ENCODE assay signal across 22 cellular contexts in genomic region chr15:63884953-63885352, GRCh38. TPM values are rescaled to one million over a fixed set of nuclear protein-coding genes. Genes with fewer than 3 reads are reported as not detected.
DNase-seq lines count a peak whose midpoint lies in the region; ATAC-seq, FAIRE-seq and TF ChIP-seq lines count a peak whose summit lies in the region.
"Had no signal": no experiment of that assay in that cellular context is flagged by ENCODE, and none has a peak within 500 bp of the region (broad histone marks: within the 10 kb centered on the region; RNA-seq: fewer than 3 reads in every experiment).

No MANE protein-coding gene starts in this region.

- H3K4me1 ChIP-seq in HEK293 (ENCODE audit: control insufficient read depth, insufficient read depth, low read length): no peaks in the 10 kb centered on the region
- H3K4me1 ChIP-seq in H1 (replicated peaks in 1 of 4; ENCODE audit: control insufficient read depth in 3 of 4, insufficient read depth in 4 of 4, low read length in 3 of 4): peaks cover 0 to 3% (median 3%) of the 10 kb centered on the region in 4 experiments; a peak in 4 of 7 replicates
- H3K4me1 ChIP-seq in neuronal stem cell (ENCODE audit: control insufficient read depth in 2 of 2, insufficient read depth in 1 of 2, low read depth in 1 of 2, low read length in 2 of 2): peaks cover 3 to 5% of the 10 kb centered on the region in 2 donors
- peaks cover 51 to 54% (median 52%) of the 10 kb centered on the region in 3 donors for H3K4me1 ChIP-seq in skeletal muscle tissue (ENCODE audit: control insufficient read depth in 3 of 3, insufficient read depth in 3 of 3, low read length in 3 of 3)
- H3K4me1 ChIP-seq: HAP-1 had no signal

- H2BK5ac ChIP-seq in H1 (ENCODE audit: low read depth, low read length) (no peak overlapping the region), neuronal stem cell (ENCODE audit: low read length) (no peak overlapping the region)

- TF ChIP-seq POLR2A in H1 (IDR thresholded peaks at IDR 0.05; ENCODE audit: control extremely low read depth in 1 of 2, low read depth in 2 of 2, low read length in 2 of 2): no peak

- no peak overlapping the region for H3K4ac ChIP-seq in H1 (replicated peaks; ENCODE audit: insufficient read length, low read depth, low read length)
- H3K4ac ChIP-seq in neuronal stem cell (ENCODE audit: low read length): no peak overlapping the region

- no peak for TF ChIP-seq RAD21 in H1 (IDR thresholded peaks at IDR 0.05 in 1 of 2, conservative IDR thresholded peaks at IDR 0.05 in 1 of 2; ENCODE audit: low read depth in 2 of 2, low read length in 2 of 2)

- no peaks in the 10 kb centered on the region for H4K20me1 ChIP-seq in H1 (replicated peaks in 1 of 2; ENCODE audit: control insufficient read depth in 1 of 2, insufficient read depth in 2 of 2, low read length in 2 of 2)

- no peak overlapping the region for H3K18ac ChIP-seq in H1 (ENCODE audit: extremely low read depth, low read length)
- H3K18ac ChIP-seq in neuronal stem cell (ENCODE audit: low read length): peak overlapping the region; percentile 72

- no peaks in the 10 kb centered on the region for H3K79me1 ChIP-seq in H1 (ENCODE audit: low read depth, low read length)
- no peaks in the 10 kb centered on the region for H3K79me1 ChIP-seq in neuronal stem cell (ENCODE audit: low read depth, low read length)

- H3K4me3 ChIP-seq in HEK293 (ENCODE audit: low read depth, low read length): no peak overlapping the region
- no peak overlapping the region for H3K4me3 ChIP-seq in H1 (ENCODE audit: extremely low read depth in 1 of 4, insufficient read depth in 2 of 4, low read depth in 3 of 4, low read length in 4 of 4)
- no peak overlapping the region for H3K4me3 ChIP-seq in neuronal stem cell (ENCODE audit: low read length in 2 of 2)
- H3K4me3 ChIP-seq in skeletal muscle tissue (ENCODE audit: low read length in 3 of 3): no peak overlapping the region
- H3K4me3 ChIP-seq: HAP-1 had no signal

- H2BK12ac ChIP-seq in H1 (ENCODE audit: low read depth, low read length) (no peak overlapping the region), neuronal stem cell (ENCODE audit: low read length) (no peak overlapping the region)

- no peak overlapping the region for H3K9ac ChIP-seq in H1 (replicated peaks in 1 of 4; ENCODE audit: extremely low read depth in 1 of 4, low read depth in 3 of 4, low read length in 3 of 4)
- no peak overlapping the region for H3K9ac ChIP-seq in neuronal stem cell (ENCODE audit: low read depth, low read length, poor library complexity)
- peak overlapping the region in 1 of 3 donors; percentile 34 for H3K9ac ChIP-seq in skeletal muscle tissue (ENCODE audit: low read depth in 1 of 3, low read length in 3 of 3)

- H4K8ac ChIP-seq in H1 (ENCODE audit: extremely low read depth, insufficient read depth, low read length) (peak overlapping the region; percentile 57; the same call in 1 of the 2 replicates), neuronal stem cell (ENCODE audit: low read depth, low read length) (no peak overlapping the region)

- H2BK15ac ChIP-seq in H1 (ENCODE audit: low read length) (no peak overlapping the region), neuronal stem cell (ENCODE audit: low read length) (peak overlapping the region; percentile 51)

- no peaks in the 10 kb centered on the region for H3K36me3 ChIP-seq in HEK293 (ENCODE audit: control insufficient read depth in 2 of 2, insufficient read depth in 1 of 2, low read length in 2 of 2)
- no peaks in the 10 kb centered on the region for H3K36me3 ChIP-seq in H1 (ENCODE audit: control insufficient read depth in 2 of 4, insufficient read depth in 4 of 4, low read length in 3 of 4)
- no peaks in the 10 kb centered on the region for H3K36me3 ChIP-seq in neuronal stem cell (replicated peaks in 1 of 2; ENCODE audit: control insufficient read depth in 2 of 2, insufficient read depth in 2 of 2, low read length in 2 of 2)
- no peaks in the 10 kb centered on the region for H3K36me3 ChIP-seq in skeletal muscle tissue (ENCODE audit: control insufficient read depth in 3 of 3, insufficient read depth in 3 of 3, low read length in 3 of 3)
- H3K36me3 ChIP-seq: HAP-1 had no signal

- TF ChIP-seq CTCF in HEK293 (tag by site-specific recombination; IDR thresholded peaks at IDR 0.05) (no peak), H1 (IDR thresholded peaks at IDR 0.05; ENCODE audit: control extremely low read depth in 1 of 3, insufficient read depth in 1 of 3, low read depth in 1 of 3, low read length in 3 of 3) (no peak), GM13977 (IDR thresholded peaks at IDR 0.05; ENCODE audit: extremely low read depth, insufficient read depth, missing control alignments) (no peak)

- H3K14ac ChIP-seq in H1 (ENCODE audit: insufficient read length) (no peak overlapping the region), neuronal stem cell (ENCODE audit: low read length) (peak overlapping the region; percentile 32)

- no peak overlapping the region for H2BK20ac ChIP-seq in H1 (ENCODE audit: low read length)

- H2AK5ac ChIP-seq in H1 (ENCODE audit: low read depth, low read length): no peak overlapping the region
- peak overlapping the region; percentile 89 for H2AK5ac ChIP-seq in neuronal stem cell (ENCODE audit: low read depth, low read length)

- H2BK120ac ChIP-seq in H1 (replicated peaks; ENCODE audit: low read depth, low read length) (no peak overlapping the region), neuronal stem cell (ENCODE audit: low read depth, low read length) (no peak overlapping the region)

- H3K9me3 ChIP-seq in HEK293 (ENCODE audit: control insufficient read depth, insufficient read depth, low read depth, low read length): no peaks in the 10 kb centered on the region
- H3K9me3 ChIP-seq in H1 (ENCODE audit: insufficient read depth in 2 of 2, low read depth in 1 of 2, low read length in 1 of 2): no peaks in the 10 kb centered on the region
- no peaks in the 10 kb centered on the region for H3K9me3 ChIP-seq in neuronal stem cell (replicated peaks in 1 of 2; ENCODE audit: control insufficient read depth in 2 of 2, insufficient read depth in 1 of 2, low read depth in 1 of 2, low read length in 2 of 2)
- no peaks in the 10 kb centered on the region for H3K9me3 ChIP-seq in skeletal muscle tissue (ENCODE audit: control insufficient read depth in 3 of 3, low read length in 3 of 3)
- H3K9me3 ChIP-seq: HAP-1 had no signal

- H3K79me2 ChIP-seq in H1 (ENCODE audit: control insufficient read depth in 1 of 2, insufficient read depth in 2 of 2, low read length in 2 of 2): no peaks in the 10 kb centered on the region

- WGBS in H1 (ENCODE audit: extremely low coverage in 1 of 2, insufficient coverage in 1 of 2, insufficient read length in 1 of 2, insufficient replicate concordance in 2 of 2, low coverage in 1 of 2, low lambda C conversion rate in 2 of 2, missing lambda C conversion rate in 1 of 2), 2 experiments: 95% methylated on average over 7 of the region's 7 CpGs; no CpG with 5 or more reads in 1 of the 2 experiments
- no CpG with 5 or more reads among the region's 7 CpGs for WGBS in neuronal stem cell (ENCODE audit: extremely low coverage in 2 of 2, insufficient read length in 2 of 2, insufficient replicate concordance in 1 of 2), 2 donors

- H3K23ac ChIP-seq in H1 (ENCODE audit: insufficient read length): no peak overlapping the region
- H3K23ac ChIP-seq in neuronal stem cell (ENCODE audit: low read depth, low read length, poor library complexity): no peak overlapping the region

- DNase-seq in H1 (ENCODE audit: low read depth in 1 of 2, low spot score in 2 of 2) (no peak), neuronal stem cell (ENCODE audit: low spot score) (no peak), HPDE6-E6E7 (ENCODE audit: extremely low spot score) (no peak), GM13977 (ENCODE audit: low spot score) (no peak), pons (ENCODE audit: low spot score) (no peak)
- DNase-seq: CD8-positive, alpha-beta T cell; COR-L47; DMS153; DMS79 treated with DMSO at 0.1 percent for 48 hours; EL; GOT3; HFFc6; IMR-90 had no signal

- no peak overlapping the region for H3K27ac ChIP-seq in HEK293 (ENCODE audit: extremely low read depth, low read depth, low read length)
- H3K27ac ChIP-seq in H1 (ENCODE audit: low read depth, low read length): no peak overlapping the region; the same call in 1 of the 2 replicates
- H3K27ac ChIP-seq in neuronal stem cell (replicated peaks; ENCODE audit: low read length): no peak overlapping the region
- peak overlapping the region; percentile 75 for H3K27ac ChIP-seq in skeletal muscle tissue (ENCODE audit: low read depth, low read length)
- H3K27ac ChIP-seq: 22Rv1 had no signal

- no peak for TF ChIP-seq EP300 in H1 (IDR thresholded peaks at IDR 0.05; ENCODE audit: borderline replicate concordance in 1 of 2, low read depth in 2 of 2, low read length in 2 of 2)

- no peak for FAIRE-seq in H1 (lab: Jason Lieb, UNC)
- FAIRE-seq: D721Med, G401.6, GM12892, GM19239 had no signal

- H3K4me2 ChIP-seq in H1 (ENCODE audit: insufficient read depth in 1 of 2, low read depth in 2 of 2, low read length in 2 of 2): no peak overlapping the region
- no peak overlapping the region for H3K4me2 ChIP-seq in neuronal stem cell (ENCODE audit: insufficient read depth, low read length, poor library complexity, severe bottlenecking)

- H3K27me3 ChIP-seq in H1 (replicated peaks in 1 of 4; ENCODE audit: control insufficient read depth in 3 of 4, extremely low read depth in 1 of 4, insufficient read depth in 3 of 4, low read length in 3 of 4): no peaks in the 10 kb centered on the region
- H3K27me3 ChIP-seq in neuronal stem cell (ENCODE audit: control insufficient read depth in 3 of 3, insufficient read depth in 3 of 3, low read depth in 1 of 3, low read length in 3 of 3): no peaks in the 10 kb centered on the region
- H3K27me3 ChIP-seq in skeletal muscle tissue (ENCODE audit: control insufficient read depth in 3 of 3, insufficient read depth in 3 of 3, low read length in 3 of 3): no peaks in the 10 kb centered on the region

- POLR2A ChIA-PET in HEK293 (lab: Yijun Ruan, JAX) (no interaction called here), H1 (lab: Charles Lee; ENCODE audit: partially characterized antibody) (no interaction called here)

- H4K91ac ChIP-seq in H1 (replicated peaks; ENCODE audit: insufficient read length, low read length) (no peak overlapping the region), neuronal stem cell (ENCODE audit: low read depth, low read length, poor library complexity) (no peak overlapping the region)

- H2AFZ ChIP-seq in H1 (ENCODE audit: low read length): no peak overlapping the region
- H2AFZ ChIP-seq in neuronal stem cell (ENCODE audit: low read length): no peak overlapping the region

- no peaks in the 10 kb centered on the region for H3K23me2 ChIP-seq in H1 (ENCODE audit: low read depth, low read length)

- CTCF ChIA-PET in HEK293 (lab: Yijun Ruan, JAX) (interaction anchor here (0.7 kb wide), 1 partner anchor 161 kb away, joined by 3 read pairs; the partner anchor contains the start of gene DAPK2), H1 (lab: Charles Lee; ENCODE audit: partially characterized antibody) (interaction anchor here (0.6 to 2.9 kb wide), 3 partner anchors 133 to 466 kb away, joined by 3 to 9 read pairs (median 4); no protein-coding TSS in a partner anchor)

- no peak for ATAC-seq in HG02970 (IDR thresholded peaks at IDR 0.05; ENCODE audit: low FRiP score, unreplicated experiment)
- ATAC-seq: CD8-positive, alpha-beta T cell had no signal

- H4K5ac ChIP-seq in H1 (ENCODE audit: insufficient read length, low read depth, low read length): no peak overlapping the region

- in situ Hi-C loops in GM13977 (cut with MboI; ENCODE audit: low pct_unique_long_range_greater_than_20kb, low sequenced_read_pairs, unreplicated experiment): loop anchor here (25.0 kb wide), 1 partner anchor 398 kb away; no protein-coding TSS in a partner anchor

- no peak overlapping the region for H3K56ac ChIP-seq in H1 (replicated peaks; ENCODE audit: insufficient read length, low read depth, low read length)

RNA-seq across cellular contexts. Expression of gene HERC1, which starts 51.2 kb away (rescaled TPM):
- total RNA-seq in H1 (2021; fragmentation: NEBNext Ultra II Directional; extraction: Animal tissue kit (Norgen Biotek cat#: 25700)): 43.4 and 46.0 TPM in 2 replicates
- 26.8 and 36.2 TPM in 2 replicates for polyA plus RNA-seq in H1 (2011; rRNA removed)
- polyA plus RNA-seq in H1 (2011; cell fraction: cytosol; rRNA removed): 28.7 TPM
- 69.0 TPM for polyA plus RNA-seq in H1 (2011; cell fraction: nucleus; rRNA removed)
- 34.4 to 51.7 TPM (median 38.0 TPM) in 4 replicates for polyA plus RNA-seq in H1 (2012, experiment 1 of 2)
- polyA plus RNA-seq in H1 (2012, experiment 2 of 2): 2.4 TPM
- polyA plus RNA-seq in H1 (2013, experiment 1 of 2): 15.3 TPM
- 12.6 TPM for polyA plus RNA-seq in H1 (2013, experiment 2 of 2)
- 65.5 and 98.2 TPM in 2 replicates for polyA minus RNA-seq in H1 (2011; rRNA and poly(A)+ RNA removed)
- polyA minus RNA-seq in H1 (2011; cell fraction: cytosol; rRNA and poly(A)+ RNA removed): 56.9 TPM
- 87.7 TPM for polyA minus RNA-seq in H1 (2011; cell fraction: nucleus; rRNA and poly(A)+ RNA removed)
- 10.5 TPM for polyA plus RNA-seq in neuronal stem cell (2013, experiment 1 of 2)
- polyA plus RNA-seq in neuronal stem cell (2013, experiment 2 of 2): 13.5 TPM
- total RNA-seq in skeletal muscle tissue: 101 TPM
